In genomic region chr11:86743223-86744118, GRCh38 we compare ENCODE assay signal across 9 cellular contexts.
DNase-seq lines count a peak whose midpoint lies in the region; ATAC-seq lines count a peak whose summit lies in the region.
"Had no signal": no experiment of that assay in that cellular context is flagged by ENCODE, and none has a peak within 500 bp of the region (broad histone marks: within the 10 kb centered on the region; RNA-seq: fewer than 3 reads in every experiment).

No MANE protein-coding gene starts in this region.

- no peak for ATAC-seq in GM18498 (IDR thresholded peaks at IDR 0.05; ENCODE audit: unreplicated experiment)

- intact Hi-C loops in head of caudate nucleus (cut with DNase I), result loop anchor here (10.0 kb wide), 1 partner anchor 69 kb away; the partner anchor contains the start of gene ME3

- DNase-seq in DMS53 treated with DMSO at 0.1 percent for 48 hours (lab: John Stamatoyannopoulos, UW; ENCODE audit: unreplicated experiment), result peak; percentile 28
- peak; percentile 83 for DNase-seq in HPDE6-E6E7 (ENCODE audit: extremely low spot score)
- DNase-seq in activated T-cell treated with anti-CD3 and anti-CD28 coated beads, Interleukin-2, amount 50 U/mL, for 48 hours, result peak; percentile 76 to 80
- DNase-seq in head of caudate nucleus, result peak; percentile 11 to 90 (median 67)
- DNase-seq in stimulated activated CD4-positive, alpha-beta T cell treated with anti-CD3 and anti-CD28 coated beads, Interleukin-1b, Interleukin-23, amount 100 ng/mL, for 48 hours, result peak; percentile 69
- DNase-seq in DMS79 (lab: John Stamatoyannopoulos, UW), result no peak
- no peak for DNase-seq in KG1 (lab: John Stamatoyannopoulos, UW)
- DNase-seq: right lobe of liver had no signal

Comparison
In these comparisons a context has a peak if more than half of its experiments do, and no peak if none do; other contexts are left out.
1. DNase-seq: peak in DMS53 treated with DMSO at 0.1 percent for 48 hours (single experiment), HPDE6-E6E7 (single experiment), activated T-cell treated with anti-CD3 and anti-CD28 coated beads, Interleukin-2, amount 50 U/mL, for 48 hours (2 of 2), head of caudate nucleus (42 of 42) and stimulated activated CD4-positive, alpha-beta T cell treated with anti-CD3 and anti-CD28 coated beads, Interleukin-1b, Interleukin-23, amount 100 ng/mL, for 48 hours (single experiment); none in DMS79 (single experiment) and KG1 (single experiment).